14 cellular contexts compared by ENCODE assay signal in genomic region chr5:8907168-8907868, GRCh38.
DNase-seq lines count a peak whose midpoint lies in the region; ATAC-seq, FAIRE-seq and TF ChIP-seq lines count a peak whose summit lies in the region.
"Had no signal": no experiment of that assay in that cellular context is flagged by ENCODE, and none has a peak within 500 bp of the region (broad histone marks: within the 10 kb centered on the region; RNA-seq: fewer than 3 reads in every experiment).

No MANE protein-coding gene starts in this region.

- H3K4me3 ChIP-seq in A549 (peak overlapping the region; percentile 19; the same call in 1 of the 3 replicates), fibroblast of villous mesenchyme (ENCODE audit: low read depth, low read length) (no peak overlapping the region)
- H3K4me3 ChIP-seq: transverse colon had no signal

- peak overlapping the region; percentile 60 for H3K4me2 ChIP-seq in A549

- no peak for TF ChIP-seq POLR2A in A549 (IDR thresholded peaks at IDR 0.05; ENCODE audit: low read length)

- no peaks in the 10 kb centered on the region for H3K9me3 Mint-ChIP-seq in HFFc6
- H3K9me3 Mint-ChIP-seq in WTC11, result peaks cover 11% of the 10 kb centered on the region
- peaks cover 23% of the 10 kb centered on the region for H3K9me3 Mint-ChIP-seq in activated T-helper 17 cell treated with anti-CD3 and anti-CD28 coated beads, Interleukin-2, amount 50 U/mL, for 72 hours

- CTCF ChIA-PET in A549 (lab: Yijun Ruan, JAX), result interaction anchor here (0.5 to 1.4 kb wide), 7 partner anchors 11 to 800 kb away, joined by 3 to 4 read pairs (median 3); no protein-coding TSS in a partner anchor
- CTCF ChIA-PET in WTC11 (lab: Charles Lee), result interaction anchor here (0.5 to 1.5 kb wide), 67 partner anchors 8 to 1324 kb away, joined by 3 to 21 read pairs (median 4); no protein-coding TSS in a partner anchor

- H3K4me3 Mint-ChIP-seq in HFFc6, result peak overlapping the region; percentile 80
- no peak overlapping the region for H3K4me3 Mint-ChIP-seq in WTC11
- no peak overlapping the region for H3K4me3 Mint-ChIP-seq in activated T-helper 17 cell treated with anti-CD3 and anti-CD28 coated beads, Interleukin-2, amount 50 U/mL, for 72 hours
- H3K4me3 Mint-ChIP-seq: activated T-helper 1 cell treated with anti-CD3 and anti-CD28 coated beads, Interleukin-12 subunit alpha, Interleukin-12 subunit beta, Interleukin-2, Interleukin-4 antibody, amounts not matched to agents 30 ng/mL and 10 ng/mL and 1 ng/mL, durations not matched to agents 14 hours and 24 hours and 36 hours; immature natural killer cell; naive thymus-derived CD8-positive, alpha-beta T cell had no signal

- WGBS in A549 (ENCODE audit: missing lambda C conversion rate), result 3% methylated on average over 8 of the region's 8 CpGs

- peak overlapping the region; percentile 96 for H3K27ac Mint-ChIP-seq in HFFc6
- no peak overlapping the region for H3K27ac Mint-ChIP-seq in WTC11
- no peak overlapping the region for H3K27ac Mint-ChIP-seq in activated T-helper 17 cell treated with anti-CD3 and anti-CD28 coated beads, Interleukin-2, amount 50 U/mL, for 72 hours
- H3K27ac Mint-ChIP-seq: activated T-helper 1 cell treated with anti-CD3 and anti-CD28 coated beads, Interleukin-12 subunit alpha, Interleukin-12 subunit beta, Interleukin-2, Interleukin-4 antibody, amounts not matched to agents 30 ng/mL and 10 ng/mL and 1 ng/mL, durations not matched to agents 14 hours and 24 hours and 36 hours; immature natural killer cell; naive thymus-derived CD8-positive, alpha-beta T cell had no signal

- H3K36me3 Mint-ChIP-seq in HFFc6 (ENCODE audit: low read depth) (peaks cover 5% of the 10 kb centered on the region; the same call in 1 of the 2 replicates), WTC11 (no peaks in the 10 kb centered on the region)
- no peaks in the 10 kb centered on the region for H3K36me3 Mint-ChIP-seq in activated T-helper 17 cell treated with anti-CD3 and anti-CD28 coated beads, Interleukin-2, amount 50 U/mL, for 72 hours (ENCODE audit: low read depth)
- H3K36me3 Mint-ChIP-seq: immature natural killer cell; naive thymus-derived CD8-positive, alpha-beta T cell had no signal

- TF ChIP-seq RAD21 in A549 (conservative IDR thresholded peaks at IDR 0.05 in 1 of 2, IDR thresholded peaks at IDR 0.05 in 1 of 2), result no peak

- no peak for FAIRE-seq in A549 (lab: Jason Lieb, UNC)

- peaks cover 79% of the 10 kb centered on the region for H3K4me1 Mint-ChIP-seq in HFFc6 (ENCODE audit: low read depth)
- peaks cover 4% of the 10 kb centered on the region; the same call in 1 of the 2 replicates for H3K4me1 Mint-ChIP-seq in WTC11
- no peaks in the 10 kb centered on the region for H3K4me1 Mint-ChIP-seq in activated T-helper 17 cell treated with anti-CD3 and anti-CD28 coated beads, Interleukin-2, amount 50 U/mL, for 72 hours
- H3K4me1 Mint-ChIP-seq: immature natural killer cell; naive thymus-derived CD8-positive, alpha-beta T cell had no signal

- no peak for TF ChIP-seq CTCF in A549 (IDR thresholded peaks at IDR 0.05)
- TF ChIP-seq CTCF in HFFc6 (IDR thresholded peaks at IDR 0.05), result no peak
- no peak for TF ChIP-seq CTCF in WTC11 (IDR thresholded peaks at IDR 0.05)
- no peak for TF ChIP-seq CTCF in fibroblast of villous mesenchyme (IDR thresholded peaks at IDR 0.05; ENCODE audit: insufficient read depth, low read depth, low read length)

- TF ChIP-seq EP300 in A549 (IDR thresholded peaks at IDR 0.05), result no peak

- DNase-seq in A549 (ENCODE audit: low read depth in 1 of 2, low spot score in 1 of 2), result no peak
- peak; percentile 86 for DNase-seq in HFFc6
- no peak for DNase-seq in WTC11 (ENCODE audit: low spot score)
- peak; percentile 53 for DNase-seq in fibroblast of villous mesenchyme (ENCODE audit: low read depth)
- DNase-seq in effector CD4-positive, alpha-beta T cell, result no peak
- no peak for DNase-seq in medulla oblongata (ENCODE audit: extremely low spot score)
- DNase-seq: immature natural killer cell; naive thymus-derived CD8-positive, alpha-beta T cell; NCI-H187 treated with DMSO at 0.1 percent for 48 hours had no signal

- H3K27ac ChIP-seq in A549, result peak overlapping the region in 1 of 2 experiments; percentile 50; a peak in 1 of 6 replicates
- H3K27ac ChIP-seq: transverse colon had no signal

- POLR2A ChIA-PET in A549 (lab: Yijun Ruan, JAX) (interaction anchor here (0.6 kb wide), 1 partner anchor 1021 kb away, joined by 3 read pairs; no protein-coding TSS in a partner anchor), WTC11 (lab: Charles Lee) (no interaction called here)

- H3K27me3 Mint-ChIP-seq in HFFc6 (ENCODE audit: insufficient read depth), result no peaks in the 10 kb centered on the region
- no peaks in the 10 kb centered on the region for H3K27me3 Mint-ChIP-seq in WTC11 (ENCODE audit: low read depth)
- H3K27me3 Mint-ChIP-seq in activated T-helper 17 cell treated with anti-CD3 and anti-CD28 coated beads, Interleukin-2, amount 50 U/mL, for 72 hours, result no peaks in the 10 kb centered on the region
- H3K27me3 Mint-ChIP-seq: naive thymus-derived CD8-positive, alpha-beta T cell had no signal

- no peaks in the 10 kb centered on the region for H3K4me1 ChIP-seq in A549
- H3K4me1 ChIP-seq: transverse colon had no signal

- no peak for ATAC-seq in A549
- peak; percentile 29; the same call in 1 of the 2 replicates for ATAC-seq in WTC11
- no peak for ATAC-seq in HG03108 (IDR thresholded peaks at IDR 0.05; ENCODE audit: unreplicated experiment)
- no peak for ATAC-seq in activated T-helper 17 cell treated with anti-CD3 and anti-CD28 coated beads, Interleukin-2, amount 50 U/mL, for 72 hours (replicated peaks)
- ATAC-seq: HCT116; naive thymus-derived CD8-positive, alpha-beta T cell had no signal

- no peaks in the 10 kb centered on the region for H3K9me3 ChIP-seq in A549
- H3K9me3 ChIP-seq: transverse colon had no signal

TF ChIP-seq in A549, 52 proteins besides CTCF, POLR2A, EP300 and RAD21:
- TF ChIP-seq JUNB (IDR thresholded peaks at IDR 0.05), result peak; percentile 26; the same call in 1 of the 2 replicates
- TF ChIP-seq FOXS1 (CRISPR knock-in tag; IDR thresholded peaks at IDR 0.05), result no peak

TF ChIP-seq in WTC11, 78 proteins besides CTCF, POLR2A, EP300 and RAD21 (continues in another document):
- no peak for TF ChIP-seq ZNF232 (CRISPR knock-in tag; IDR thresholded peaks at IDR 0.05)
- TF ChIP-seq AR (CRISPR knock-in tag; IDR thresholded peaks at IDR 0.05), result no peak
- TF ChIP-seq HMGXB4 (CRISPR knock-in tag; IDR thresholded peaks at IDR 0.05), result no peak
- no peak for TF ChIP-seq SOX15 (CRISPR knock-in tag; IDR thresholded peaks at IDR 0.05)

Comparison
In these comparisons a context has a peak if more than half of its experiments do, and no peak if none do; other contexts are left out.
1. DNase-seq: peak in HFFc6 (single experiment) and fibroblast of villous mesenchyme (single experiment); none in A549 (0 of 2), WTC11 (single experiment), effector CD4-positive, alpha-beta T cell (single experiment) and medulla oblongata (single experiment).